Comparison of ENCODE assay signal across 8 cellular contexts in genomic region chr20:24993337-24994185, GRCh38. TPM values are rescaled to one million over a fixed set of nuclear protein-coding genes. Genes with fewer than 3 reads are reported as not detected.
DNase-seq lines count a peak whose midpoint lies in the region; ATAC-seq, FAIRE-seq and TF ChIP-seq lines count a peak whose summit lies in the region.

No MANE protein-coding gene starts in this region.

- no peaks in the 10 kb centered on the region for H3K27me3 ChIP-seq in GM06990 (replicated peaks; ENCODE audit: control insufficient read depth, insufficient read depth, low read length)
- H3K27me3 ChIP-seq in keratinocyte (ENCODE audit: control insufficient read depth, extremely low read depth, insufficient read depth, low read length), result peaks cover 7% of the 10 kb centered on the region

- ATAC-seq in stimulated activated memory B cell treated with anti-CD40 and anti-IgM and Interleukin-4, amounts not matched to agents 10 μg/mL and 1 μg/mL and 100 μg/mL, for 72 hours, result no peak
- no peak for ATAC-seq in HG03442 (IDR thresholded peaks at IDR 0.05; ENCODE audit: unreplicated experiment)

- dilution Hi-C loops in keratinocyte (cut with MboI; ENCODE audit: extremely low pct_ligation_motif_present, low sequenced_read_pairs), result no loop called here

- H3K36me3 ChIP-seq in GM06990 (ENCODE audit: control insufficient read depth, insufficient read depth, low read length), result no peaks in the 10 kb centered on the region
- peaks cover 2 to 3% of the 10 kb centered on the region in 2 experiments for H3K36me3 ChIP-seq in keratinocyte (ENCODE audit: control insufficient read depth in 2 of 2, extremely low read depth in 1 of 2, insufficient read depth in 2 of 2, low read length in 2 of 2)

- H3K79me2 ChIP-seq in keratinocyte (ENCODE audit: control insufficient read depth, insufficient read depth, low read length), result peaks cover 16% of the 10 kb centered on the region

- H3K27me3 Mint-ChIP-seq in brain, result peaks cover 29% of the 10 kb centered on the region
- H3K27me3 Mint-ChIP-seq in stimulated activated memory B cell treated with anti-CD40 and anti-IgM and Interleukin-4, amounts not matched to agents 10 μg/mL and 1 μg/mL and 100 μg/mL, for 72 hours, result no peaks in the 10 kb centered on the region

- peak overlapping the region; percentile 90 to 97 (median 95) for H3K27ac Mint-ChIP-seq in brain
- H3K27ac Mint-ChIP-seq in stimulated activated memory B cell treated with anti-CD40 and anti-IgM and Interleukin-4, amounts not matched to agents 10 μg/mL and 1 μg/mL and 100 μg/mL, for 72 hours, result peak overlapping the region; percentile 98

- H3K4me3 ChIP-seq in GM06990 (replicated peaks; ENCODE audit: low read depth, low read length) (peak overlapping the region; percentile 96), keratinocyte (ENCODE audit: control insufficient read depth in 2 of 3, extremely low read depth in 1 of 3, insufficient read depth in 2 of 3, low read depth in 1 of 3, low read length in 3 of 3) (peak overlapping the region in 2 of 3 experiments; percentile 84 to 88)

- peak overlapping the region; percentile 72 for H3K27ac ChIP-seq in keratinocyte (ENCODE audit: control insufficient read depth, insufficient read depth, low read length)

- DNase-seq in GM06990 (ENCODE audit: extremely low read depth, insufficient read length) (no peak), NCI-H345 treated with DMSO at 0.1 percent for 48 hours (lab: John Stamatoyannopoulos, UW; ENCODE audit: unreplicated experiment) (peak; percentile 64), keratinocyte (ENCODE audit: low read depth, low spot score) (no peak), GDM1 (lab: John Stamatoyannopoulos, UW) (no peak)

- peak overlapping the region; percentile 81 for H3K4me2 ChIP-seq in keratinocyte (ENCODE audit: control insufficient read depth, extremely low read depth, insufficient read depth, low read depth, low read length)

- peaks cover 28% of the 10 kb centered on the region for H3K4me1 ChIP-seq in keratinocyte (ENCODE audit: control insufficient read depth, extremely low read depth, insufficient read depth, low read length)

- H3K9ac ChIP-seq in keratinocyte (ENCODE audit: control insufficient read depth, extremely low read depth, insufficient read depth, low read length), result peak overlapping the region; percentile 74

- H3K9me1 ChIP-seq in keratinocyte (ENCODE audit: control insufficient read depth, extremely low read depth, insufficient read depth, low read length), result no peaks in the 10 kb centered on the region

- FAIRE-seq in A204.1 (lab: Jason Lieb, UNC), result peak; percentile 71
- FAIRE-seq in keratinocyte (lab: Jason Lieb, UNC), result no peak

- H4K20me1 ChIP-seq in keratinocyte (ENCODE audit: control insufficient read depth, extremely low read depth, insufficient read depth, low read length), result no peaks in the 10 kb centered on the region

- H3K4me1 Mint-ChIP-seq in brain, result peaks cover 68% of the 10 kb centered on the region
- peaks cover 48% of the 10 kb centered on the region for H3K4me1 Mint-ChIP-seq in stimulated activated memory B cell treated with anti-CD40 and anti-IgM and Interleukin-4, amounts not matched to agents 10 μg/mL and 1 μg/mL and 100 μg/mL, for 72 hours

- TF ChIP-seq CTCF in GM06990 (IDR thresholded peaks at IDR 0.05; ENCODE audit: insufficient read depth, low read length, poor library complexity, severe bottlenecking) (no peak), brain (conservative IDR thresholded peaks at IDR 0.05) (peak; percentile 46 to 47), keratinocyte (optimal IDR thresholded peaks at IDR 0.05 in 1 of 3, IDR thresholded peaks at IDR 0.05 in 1 of 3, conservative IDR thresholded peaks at IDR 0.05 in 1 of 3; ENCODE audit: extremely low read depth in 1 of 3, insufficient read depth in 2 of 3, low read length in 3 of 3) (peak in 2 of 3 experiments; percentile 11 to 36)

- peak overlapping the region; percentile 96 to 99 (median 98) for H3K4me3 Mint-ChIP-seq in brain
- peak overlapping the region; percentile 30 for H3K4me3 Mint-ChIP-seq in stimulated activated memory B cell treated with anti-CD40 and anti-IgM and Interleukin-4, amounts not matched to agents 10 μg/mL and 1 μg/mL and 100 μg/mL, for 72 hours

- H2AFZ ChIP-seq in keratinocyte (ENCODE audit: control insufficient read depth, low read length), result peak overlapping the region; percentile 97

- no peaks in the 10 kb centered on the region for H3K9me3 ChIP-seq in keratinocyte (ENCODE audit: control insufficient read depth, low read depth, low read length)

- H3K9me3 Mint-ChIP-seq in brain, result no peaks in the 10 kb centered on the region
- no peaks in the 10 kb centered on the region for H3K9me3 Mint-ChIP-seq in stimulated activated memory B cell treated with anti-CD40 and anti-IgM and Interleukin-4, amounts not matched to agents 10 μg/mL and 1 μg/mL and 100 μg/mL, for 72 hours

- H3K36me3 Mint-ChIP-seq in brain, result no peaks in the 10 kb centered on the region
- H3K36me3 Mint-ChIP-seq in stimulated activated memory B cell treated with anti-CD40 and anti-IgM and Interleukin-4, amounts not matched to agents 10 μg/mL and 1 μg/mL and 100 μg/mL, for 72 hours, result peaks cover 5% of the 10 kb centered on the region

RNA-seq across cellular contexts. Expression of gene APMAP, which starts 1.0 kb away (rescaled TPM):
- 88.7 TPM for polyA plus RNA-seq in brain (ENCODE audit: insufficient read depth, low read depth, low replicate concordance)
- polyA plus RNA-seq in keratinocyte, result 43.2 to 51.9 TPM (median 48.9 TPM) in 3 replicates
- polyA plus RNA-seq in keratinocyte (2011; ENCODE audit: low read depth), result 28.5 TPM
- polyA plus RNA-seq in keratinocyte (2011; cell fraction: cytosol; rRNA removed), result 19.4 and 21.7 TPM in 2 replicates
- 82.8 and 86.6 TPM in 2 replicates for polyA plus RNA-seq in keratinocyte (2011; cell fraction: nucleus; rRNA removed)
- 51.6 and 76.8 TPM in 2 replicates for polyA plus RNA-seq in keratinocyte (2012; ENCODE audit: low replicate concordance)
- polyA minus RNA-seq in keratinocyte, result 20.3 to 21.1 TPM (median 20.9 TPM) in 3 replicates
- 14.6 TPM for polyA minus RNA-seq in keratinocyte (2011; cell fraction: cytosol; rRNA and poly(A)+ RNA removed)
- polyA minus RNA-seq in keratinocyte (2011; cell fraction: nucleus; rRNA and poly(A)+ RNA removed), result 37.1 and 51.3 TPM in 2 replicates

RNA-seq across cellular contexts. Expression of gene CST7, which starts 44.5 kb away (rescaled TPM):
- polyA plus RNA-seq in brain (ENCODE audit: insufficient read depth, low read depth, low replicate concordance) (2.0 TPM), keratinocyte (not detected in 3 replicates)
- not detected for polyA plus RNA-seq in keratinocyte (2011; ENCODE audit: low read depth)
- polyA plus RNA-seq in keratinocyte (2011; cell fraction: cytosol; rRNA removed), result not detected in 2 replicates
- not detected in 2 replicates for polyA plus RNA-seq in keratinocyte (2011; cell fraction: nucleus; rRNA removed)
- not detected in 2 replicates for polyA plus RNA-seq in keratinocyte (2012; ENCODE audit: low replicate concordance)
- polyA minus RNA-seq in keratinocyte, result not detected in 3 replicates
- polyA minus RNA-seq in keratinocyte (2011; cell fraction: cytosol; rRNA and poly(A)+ RNA removed), result not detected
- not detected in 2 replicates for polyA minus RNA-seq in keratinocyte (2011; cell fraction: nucleus; rRNA and poly(A)+ RNA removed)
